Comparison of ENCODE assay signal across 8 cellular contexts in the genomic region with DNA sequence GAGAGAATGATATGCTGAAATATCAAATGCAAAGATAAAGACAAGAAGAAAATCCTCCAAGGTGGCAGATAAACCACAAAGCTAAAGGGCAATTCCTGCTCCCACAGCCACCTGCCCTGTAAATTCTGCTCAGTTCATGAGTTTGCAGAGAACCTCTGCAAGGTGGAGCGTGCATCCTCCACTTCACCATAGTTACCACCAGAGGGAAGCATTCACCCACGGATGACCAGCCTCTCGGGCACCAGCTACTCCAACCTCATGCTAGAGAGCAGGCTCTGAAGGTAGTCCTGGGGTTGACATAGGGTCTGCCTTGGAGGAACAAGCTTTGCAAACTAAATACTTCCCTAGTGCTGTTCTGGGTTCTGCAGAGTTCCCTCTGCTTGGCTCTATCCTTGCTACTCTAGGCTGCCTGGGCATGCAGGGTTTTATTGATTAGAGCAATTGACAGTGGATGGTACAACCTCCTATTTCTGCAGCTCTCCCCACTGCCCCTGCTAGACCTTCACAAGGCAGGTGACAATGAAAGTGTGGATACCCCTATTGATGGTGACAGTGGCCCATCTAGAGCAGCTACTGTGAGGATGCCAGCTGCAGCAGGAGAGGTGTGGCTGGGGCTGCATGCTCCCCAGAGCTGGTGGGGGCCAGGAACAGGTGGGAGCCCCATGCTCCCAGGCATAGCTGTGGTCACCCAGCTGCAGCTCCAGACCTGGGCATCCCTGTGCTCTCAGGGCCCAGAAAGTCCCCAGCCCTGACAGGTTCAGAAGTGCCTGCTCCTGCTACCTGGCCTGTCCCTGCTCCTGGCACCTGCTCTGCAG.
DNase-seq lines count a peak whose midpoint lies in the region; ATAC-seq and TF ChIP-seq lines count a peak whose summit lies in the region.

No MANE protein-coding gene starts in this region.

- H3K36me3 Mint-ChIP-seq in nephron progenitor cell (ENCODE audit: low read depth), result no peaks in the 10 kb centered on the region

- peaks cover 4% of the 10 kb centered on the region for H3K9me3 Mint-ChIP-seq in nephron progenitor cell

- H3K4me3 Mint-ChIP-seq in nephron progenitor cell, result no peak overlapping the region

- no peak overlapping the region for H3K27ac Mint-ChIP-seq in nephron progenitor cell

- H3K4me3 ChIP-seq in fibroblast of mammary gland (ENCODE audit: control insufficient read depth, low read depth, low read length), result no peak overlapping the region

- H3K27ac ChIP-seq in 22Rv1, result no peak overlapping the region

- DNase-seq in NCI-H82 (lab: John Stamatoyannopoulos, UW) (peak; percentile 74), activated T-cell treated with anti-CD3 and anti-CD28 coated beads for 48 hours (ENCODE audit: low read depth) (peak; percentile 41), fibroblast of mammary gland (ENCODE audit: low read depth) (peak; percentile 36), nephron progenitor cell (peak; percentile 73), superior temporal gyrus (ENCODE audit: extremely low spot score) (peak; percentile 90)

- H3K27me3 Mint-ChIP-seq in nephron progenitor cell (ENCODE audit: low read depth, poor library complexity), result peaks cover 9% of the 10 kb centered on the region

- peak; percentile 64 for ATAC-seq in HG03025 (IDR thresholded peaks at IDR 0.05; ENCODE audit: low FRiP score, unreplicated experiment)

- TF ChIP-seq CTCF in 22Rv1 (IDR thresholded peaks at IDR 0.05) (peak; percentile 65), GM12872 (IDR thresholded peaks at IDR 0.05; ENCODE audit: insufficient read depth, low read depth, low read length) (peak; percentile 75), fibroblast of mammary gland (conservative IDR thresholded peaks at IDR 0.05; ENCODE audit: control insufficient read depth, insufficient read depth, low read depth, low read length) (peak; percentile 56), nephron progenitor cell (IDR thresholded peaks at IDR 0.05) (peak; percentile 84)

- H3K4me1 Mint-ChIP-seq in nephron progenitor cell, result no peaks in the 10 kb centered on the region

Comparison
In these comparisons a context has a peak if more than half of its experiments do, and no peak if none do; other contexts are left out.
1. DNase-seq: peak in every context shown above with its lines; median percentile 90 in superior temporal gyrus; 74 in NCI-H82; 73 in nephron progenitor cell; 41 in activated T-cell treated with anti-CD3 and anti-CD28 coated beads for 48 hours; 36 in fibroblast of mammary gland.